ENCODE assay signal across 23 cellular contexts in the genomic region with DNA sequence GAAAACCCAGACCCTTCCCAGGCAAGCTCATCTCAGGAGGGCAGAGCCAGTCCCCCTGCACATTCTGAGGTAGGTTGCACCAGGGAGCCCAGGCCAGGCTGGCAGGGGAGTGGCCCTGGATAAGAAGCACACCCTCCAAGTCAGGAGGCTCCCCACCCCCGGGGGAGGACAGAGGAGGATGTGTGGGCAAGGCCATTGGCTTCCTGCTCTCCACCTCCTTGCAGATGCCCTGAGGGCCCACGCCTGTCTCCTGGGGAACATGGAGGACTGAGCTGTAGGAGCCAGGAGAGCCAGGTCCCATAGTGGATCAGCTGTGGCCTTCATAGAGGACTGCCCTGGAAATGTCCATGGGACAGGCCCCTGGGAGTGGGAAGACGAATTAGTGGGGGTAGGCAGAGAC.
DNase-seq lines count a peak whose midpoint lies in the region; ATAC-seq and TF ChIP-seq lines count a peak whose summit lies in the region.
"Had no signal": no experiment of that assay in that cellular context is flagged by ENCODE, and none has a peak within 500 bp of the region (broad histone marks: within the 10 kb centered on the region; RNA-seq: fewer than 3 reads in every experiment).

No MANE protein-coding gene starts in this region.

- H3K4me2 ChIP-seq in BLaER1 treated with 17β-estradiol and CSF1 and Interleukin-3, amounts not matched to agents 10 nM and 100 nM = peak overlapping the region; percentile 6 to 71 (median 64); a peak in 20 of 22 replicates

- no peak overlapping the region for H3K4me3 ChIP-seq in BLaER1 treated with 17β-estradiol and CSF1 and Interleukin-3, amounts not matched to agents 10 nM and 100 nM
- no peak overlapping the region for H3K4me3 ChIP-seq in coronary artery
- H3K4me3 ChIP-seq in transverse colon = no peak overlapping the region
- H3K4me3 ChIP-seq: GM12878, HAP-1, SK-N-MC had no signal

- in situ Hi-C loops in transverse colon (cut with MboI; ENCODE audit: low pct_ligation_motif_present in 1 of 4, low pct_unique_long_range_greater_than_20kb in 1 of 4, low sequenced_read_pairs in 3 of 4) = no loop called here

- intact Hi-C loops in posterior vena cava (cut with DNase I) (no loop called here), transverse colon (cut with DNase I; ENCODE audit: low total_unique reads) (no loop called here)

- TF ChIP-seq POLR2A in transverse colon (IDR thresholded peaks at IDR 0.05) = no peak

- 0 out of 22 replicates have a peak, but pooled peaks cover 0 to 8% (median 0%) of the 10 kb centered on the region in 11 experiments for H3K36me3 ChIP-seq in BLaER1 treated with 17β-estradiol and CSF1 and Interleukin-3, amounts not matched to agents 10 nM and 100 nM
- no peaks in the 10 kb centered on the region for H3K36me3 ChIP-seq in transverse colon
- H3K36me3 ChIP-seq: BE2C, HAP-1 had no signal

- H3K9me3 ChIP-seq in BLaER1 treated with 17β-estradiol and CSF1 and Interleukin-3, amounts not matched to agents 10 nM and 100 nM (replicated peaks in 1 of 11) = peaks cover 27 to 44% (median 38%) of the 10 kb centered on the region in 11 experiments
- peaks cover 11 to 16% of the 10 kb centered on the region in 2 donors for H3K9me3 ChIP-seq in transverse colon
- H3K9me3 ChIP-seq: BE2C had no signal

- WGBS in transverse colon (ENCODE audit: low coverage in 1 of 2), 2 donors = 88% methylated on average over 2 of the region's 3 CpGs; no CpG with 5 or more reads in 1 of the 2 donors

- H3K9ac ChIP-seq in BLaER1 treated with 17β-estradiol and CSF1 and Interleukin-3, amounts not matched to agents 10 nM and 100 nM = peak overlapping the region in 4 of 11 experiments; percentile 4 to 31 (median 18); a peak in 2 of 22 replicates

- peaks cover 20 to 49% (median 30%) of the 10 kb centered on the region in 10 experiments for H3K4me1 ChIP-seq in BLaER1 treated with 17β-estradiol and CSF1 and Interleukin-3, amounts not matched to agents 10 nM and 100 nM
- H3K4me1 ChIP-seq in transverse colon = peaks cover 8 to 25% (median 19%) of the 10 kb centered on the region in 4 donors
- H3K4me1 ChIP-seq: BE2C, HAP-1 had no signal

- TF ChIP-seq CTCF in coronary artery (IDR thresholded peaks at IDR 0.05) (no peak), transverse colon (IDR thresholded peaks at IDR 0.05) (no peak)

- no peaks in the 10 kb centered on the region for H3K27me3 ChIP-seq in BLaER1 treated with 17β-estradiol and CSF1 and Interleukin-3, amounts not matched to agents 10 nM and 100 nM
- no peaks in the 10 kb centered on the region for H3K27me3 ChIP-seq in transverse colon

- TF ChIP-seq EP300 in transverse colon (IDR thresholded peaks at IDR 0.05; ENCODE audit: low read depth) = no peak

- no peaks in the 10 kb centered on the region for H4K20me1 ChIP-seq in BLaER1 treated with 17β-estradiol and CSF1 and Interleukin-3, amounts not matched to agents 10 nM and 100 nM

- ATAC-seq in HG03432 (IDR thresholded peaks at IDR 0.05; ENCODE audit: unreplicated experiment) = no peak
- ATAC-seq: GM12878 had no signal

- DNase-seq in NCI-H226 = peak; percentile 38
- peak; percentile 68 for DNase-seq in coronary artery (ENCODE audit: low spot score)
- DNase-seq in posterior vena cava (ENCODE audit: low spot score) = peak; percentile 72
- DNase-seq in GOT3 (lab: John Stamatoyannopoulos, UW) = no peak
- DNase-seq in transverse colon = no peak
- no peak for DNase-seq in HUDEP-2 (lab: John Stamatoyannopoulos, UW; ENCODE audit: unreplicated experiment in 76 of 76)
- DNase-seq: BE2C; CD4-positive, alpha-beta T cell; COR-L47; DMS 273 treated with DMSO at 0.1 percent for 48 hours; DND-41; KBM-7; NCI-H1105 treated with DMSO at 0.1 percent for 48 hours; NCI-H1694; NCI-H2081; NCI-H446; NCI-H526; SHP77 had no signal

- peak overlapping the region in 7 of 11 experiments; percentile 7 to 54 (median 23); a peak in 10 of 22 replicates for H3K27ac ChIP-seq in BLaER1 treated with 17β-estradiol and CSF1 and Interleukin-3, amounts not matched to agents 10 nM and 100 nM
- H3K27ac ChIP-seq in coronary artery (no peak overlapping the region), transverse colon (no peak overlapping the region)
- H3K27ac ChIP-seq: SK-N-MC had no signal

Comparison
In these comparisons a context has a peak if more than half of its experiments do, and no peak if none do; other contexts are left out.
1. H3K27ac ChIP-seq: peak in BLaER1 treated with 17β-estradiol and CSF1 and Interleukin-3, amounts not matched to agents 10 nM and 100 nM (7 of 11); none in coronary artery (0 of 2) and transverse colon (0 of 4).
2. DNase-seq: peak in NCI-H226 (single experiment), coronary artery (single experiment) and posterior vena cava (single experiment); none in GOT3 (single experiment), transverse colon (single experiment) and HUDEP-2 (0 of 76).